ENCODE assay signal across 19 cellular contexts in the genomic region with DNA sequence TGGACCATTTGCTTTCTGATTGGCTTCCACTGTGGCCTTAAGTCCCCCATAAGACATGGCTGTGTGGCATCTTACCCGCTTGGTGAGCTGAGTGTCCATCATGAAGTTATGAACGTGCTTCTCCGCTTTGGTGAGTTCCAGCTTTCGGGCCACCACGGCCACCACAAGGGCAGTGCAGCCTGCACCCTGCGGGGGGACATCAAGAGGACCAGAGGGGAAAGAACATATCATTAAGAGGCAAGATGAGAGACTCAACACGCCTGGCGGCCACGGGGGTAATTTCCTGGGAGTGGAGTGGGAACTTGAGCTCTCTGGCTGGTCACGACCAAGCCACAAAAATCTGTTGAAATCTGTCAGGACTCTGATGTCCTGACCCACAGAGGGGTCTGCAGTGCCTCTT.
"Had no signal": no experiment of that assay in that cellular context is flagged by ENCODE, and none has a peak within 500 bp of the region (broad histone marks: within the 10 kb centered on the region; RNA-seq: fewer than 3 reads in every experiment).

No MANE protein-coding gene starts in this region.

- H3K4me3 ChIP-seq: coronary artery, gastroesophageal sphincter, heart left ventricle, SK-N-MC, transverse colon, vagina had no signal

- H3K27ac ChIP-seq: brain microvascular endothelial cell, coronary artery, heart left ventricle, SK-N-MC, vagina had no signal

- ATAC-seq: gastroesophageal sphincter, heart left ventricle had no signal

- H3K9me3 Mint-ChIP-seq: activated naive CD8-positive, alpha-beta T cell treated with anti-CD3 and anti-CD28 coated beads, Interleukin-2, amount 10 ng/mL, durations not matched to agents 7 days and 5 days; activated T-helper 1 cell treated with anti-CD3 and anti-CD28 coated beads, Interleukin-12 subunit alpha, Interleukin-12 subunit beta, Interleukin-2, Interleukin-4 antibody, amounts not matched to agents 30 ng/mL and 10 ng/mL and 1 ng/mL, durations not matched to agents 14 hours and 24 hours and 36 hours; central memory CD8-positive, alpha-beta T cell; memory B cell; natural killer cell had no signal

- H3K27ac Mint-ChIP-seq: activated naive CD8-positive, alpha-beta T cell treated with anti-CD3 and anti-CD28 coated beads, Interleukin-2, amount 10 ng/mL, durations not matched to agents 7 days and 5 days; activated T-helper 1 cell treated with anti-CD3 and anti-CD28 coated beads, Interleukin-12 subunit alpha, Interleukin-12 subunit beta, Interleukin-2, Interleukin-4 antibody, amounts not matched to agents 30 ng/mL and 10 ng/mL and 1 ng/mL, durations not matched to agents 14 hours and 24 hours and 36 hours; memory B cell; natural killer cell had no signal

- H3K36me3 ChIP-seq: brain microvascular endothelial cell, gastroesophageal sphincter, transverse colon, vagina had no signal

- H3K4me1 Mint-ChIP-seq: central memory CD8-positive, alpha-beta T cell; natural killer cell had no signal

- H3K27me3 ChIP-seq: brain microvascular endothelial cell, gastroesophageal sphincter, heart left ventricle, transverse colon, vagina had no signal

- DNase-seq: activated CD4-positive, alpha-beta T cell treated with anti-CD3 and anti-CD28 coated beads, Interleukin-2, amount 50 U/mL, for 4 hours; activated gamma-delta T cell treated with Interleukin-2 at 50 U/mL for 16 hours; activated naive CD8-positive, alpha-beta T cell treated with anti-CD3 and anti-CD28 coated beads, Interleukin-2, amount 10 ng/mL, durations not matched to agents 7 days and 5 days; activated T-cell treated with anti-CD3 and anti-CD28 coated beads for 4 hours; brain microvascular endothelial cell; effector CD4-positive, alpha-beta T cell; heart left ventricle; natural killer cell; stimulated activated naive CD8-positive, alpha-beta T cell treated with anti-CD3 and anti-CD28 coated beads, Interleukin-15, Interleukin-2, amounts not matched to agents 100 U/mL and 50 U/mL, for 24 hours; substantia nigra; T1000; transverse colon had no signal

- H3K4me3 Mint-ChIP-seq: activated naive CD8-positive, alpha-beta T cell treated with anti-CD3 and anti-CD28 coated beads, Interleukin-2, amount 10 ng/mL, durations not matched to agents 7 days and 5 days; activated T-helper 1 cell treated with anti-CD3 and anti-CD28 coated beads, Interleukin-12 subunit alpha, Interleukin-12 subunit beta, Interleukin-2, Interleukin-4 antibody, amounts not matched to agents 30 ng/mL and 10 ng/mL and 1 ng/mL, durations not matched to agents 14 hours and 24 hours and 36 hours; central memory CD8-positive, alpha-beta T cell; memory B cell; natural killer cell had no signal

- H3K36me3 Mint-ChIP-seq: activated naive CD8-positive, alpha-beta T cell treated with anti-CD3 and anti-CD28 coated beads, Interleukin-2, amount 10 ng/mL, durations not matched to agents 7 days and 5 days; memory B cell; natural killer cell had no signal
